Comparison of ENCODE assay signal across 15 cellular contexts in genomic region chr5:34927785-34928184, GRCh38. TPM values are rescaled to one million over a fixed set of nuclear protein-coding genes. Genes with fewer than 3 reads are reported as not detected.
DNase-seq lines count a peak whose midpoint lies in the region; ATAC-seq and TF ChIP-seq lines count a peak whose summit lies in the region.
"Had no signal": no experiment of that assay in that cellular context is flagged by ENCODE, and none has a peak within 500 bp of the region (broad histone marks: within the 10 kb centered on the region; RNA-seq: fewer than 3 reads in every experiment).

No MANE protein-coding gene starts in this region.

- peaks cover 16% of the 10 kb centered on the region in 2 donors for H3K36me3 ChIP-seq in thyroid gland

- TF ChIP-seq CTCF in RWPE1 (conservative IDR thresholded peaks at IDR 0.05; ENCODE audit: low read depth) (no peak), thyroid gland (IDR thresholded peaks at IDR 0.05) (no peak)

- CTCF ChIA-PET in RWPE1 (lab: Yijun Ruan, JAX) = no interaction called here
- CTCF ChIA-PET in activated CD8-positive, alpha-beta memory T cell treated with anti-CD3 and anti-CD28 coated beads, Interleukin-2, amount 10 ng/mL, durations not matched to agents 7 days and 5 days (lab: Charles Lee) = interaction anchor here (3.6 kb wide), 1 partner anchor 12 kb away, joined by 29 read pairs; the partner anchor contains the start of genes BRIX1 and RAD1

- no peak overlapping the region for H3K4me3 Mint-ChIP-seq in activated naive CD8-positive, alpha-beta T cell
- H3K4me3 Mint-ChIP-seq in activated naive CD8-positive, alpha-beta T cell treated with anti-CD3 and anti-CD28 coated beads for 36 hours = no peak overlapping the region
- H3K4me3 Mint-ChIP-seq in dendritic cell treated with granulocyte-macrophage colony-stimulating factor and Interleukin-4, amounts not matched to agents 40 ng/mL and 50 ng/mL, for 4 days = no peak overlapping the region
- no peak overlapping the region for H3K4me3 Mint-ChIP-seq in activated CD8-positive, alpha-beta memory T cell treated with anti-CD3 and anti-CD28 coated beads, Interleukin-2, amount 10 ng/mL, durations not matched to agents 7 days and 5 days
- H3K4me3 Mint-ChIP-seq: HFFc6 had no signal

- H3K4me1 ChIP-seq in thyroid gland = peaks cover 43 to 44% of the 10 kb centered on the region in 2 donors

- H3K4me3 ChIP-seq in thyroid gland (replicated peaks in 1 of 3) = no peak overlapping the region

- H3K9me3 Mint-ChIP-seq in activated naive CD8-positive, alpha-beta T cell (ENCODE audit: low read depth) = no peaks in the 10 kb centered on the region
- no peaks in the 10 kb centered on the region for H3K9me3 Mint-ChIP-seq in activated naive CD8-positive, alpha-beta T cell treated with anti-CD3 and anti-CD28 coated beads for 36 hours
- H3K9me3 Mint-ChIP-seq in dendritic cell treated with granulocyte-macrophage colony-stimulating factor and Interleukin-4, amounts not matched to agents 40 ng/mL and 50 ng/mL, for 4 days = no peaks in the 10 kb centered on the region
- no peaks in the 10 kb centered on the region for H3K9me3 Mint-ChIP-seq in activated CD8-positive, alpha-beta memory T cell treated with anti-CD3 and anti-CD28 coated beads, Interleukin-2, amount 10 ng/mL, durations not matched to agents 7 days and 5 days (ENCODE audit: low read depth)
- H3K9me3 Mint-ChIP-seq: HFFc6 had no signal

- no peaks in the 10 kb centered on the region for H3K27me3 Mint-ChIP-seq in activated naive CD8-positive, alpha-beta T cell
- no peaks in the 10 kb centered on the region for H3K27me3 Mint-ChIP-seq in activated naive CD8-positive, alpha-beta T cell treated with anti-CD3 and anti-CD28 coated beads for 36 hours
- H3K27me3 Mint-ChIP-seq in dendritic cell treated with granulocyte-macrophage colony-stimulating factor and Interleukin-4, amounts not matched to agents 40 ng/mL and 50 ng/mL, for 4 days = no peaks in the 10 kb centered on the region
- H3K27me3 Mint-ChIP-seq in activated CD8-positive, alpha-beta memory T cell treated with anti-CD3 and anti-CD28 coated beads, Interleukin-2, amount 10 ng/mL, durations not matched to agents 7 days and 5 days = no peaks in the 10 kb centered on the region

- H3K27ac Mint-ChIP-seq in activated naive CD8-positive, alpha-beta T cell = peak overlapping the region; percentile 22
- no peak overlapping the region for H3K27ac Mint-ChIP-seq in activated naive CD8-positive, alpha-beta T cell treated with anti-CD3 and anti-CD28 coated beads for 36 hours
- H3K27ac Mint-ChIP-seq in dendritic cell treated with granulocyte-macrophage colony-stimulating factor and Interleukin-4, amounts not matched to agents 40 ng/mL and 50 ng/mL, for 4 days = peak overlapping the region; percentile 28
- no peak overlapping the region for H3K27ac Mint-ChIP-seq in activated CD8-positive, alpha-beta memory T cell treated with anti-CD3 and anti-CD28 coated beads, Interleukin-2, amount 10 ng/mL, durations not matched to agents 7 days and 5 days
- H3K27ac Mint-ChIP-seq: HFFc6 had no signal

- H3K9me3 ChIP-seq in thyroid gland = no peaks in the 10 kb centered on the region
- H3K9me3 ChIP-seq: Caco-2 had no signal

- H3K4me1 Mint-ChIP-seq in activated naive CD8-positive, alpha-beta T cell (ENCODE audit: low read depth) = peaks cover 48% of the 10 kb centered on the region
- H3K4me1 Mint-ChIP-seq in activated naive CD8-positive, alpha-beta T cell treated with anti-CD3 and anti-CD28 coated beads for 36 hours = peaks cover 53% of the 10 kb centered on the region
- peaks cover 31% of the 10 kb centered on the region for H3K4me1 Mint-ChIP-seq in dendritic cell treated with granulocyte-macrophage colony-stimulating factor and Interleukin-4, amounts not matched to agents 40 ng/mL and 50 ng/mL, for 4 days (ENCODE audit: low read depth)
- peaks cover 46% of the 10 kb centered on the region for H3K4me1 Mint-ChIP-seq in activated CD8-positive, alpha-beta memory T cell treated with anti-CD3 and anti-CD28 coated beads, Interleukin-2, amount 10 ng/mL, durations not matched to agents 7 days and 5 days

- H3K36me3 Mint-ChIP-seq in activated naive CD8-positive, alpha-beta T cell = peaks cover 11% of the 10 kb centered on the region
- peaks cover 42% of the 10 kb centered on the region for H3K36me3 Mint-ChIP-seq in activated naive CD8-positive, alpha-beta T cell treated with anti-CD3 and anti-CD28 coated beads for 36 hours
- H3K36me3 Mint-ChIP-seq in dendritic cell treated with granulocyte-macrophage colony-stimulating factor and Interleukin-4, amounts not matched to agents 40 ng/mL and 50 ng/mL, for 4 days (ENCODE audit: low read depth) = peaks cover 52% of the 10 kb centered on the region
- peaks cover 35% of the 10 kb centered on the region for H3K36me3 Mint-ChIP-seq in activated CD8-positive, alpha-beta memory T cell treated with anti-CD3 and anti-CD28 coated beads, Interleukin-2, amount 10 ng/mL, durations not matched to agents 7 days and 5 days

- POLR2A ChIA-PET in RWPE1 (lab: Yijun Ruan, JAX; ENCODE audit: low non-redundant PET) = no interaction called here

- no peak for ATAC-seq in activated CD8-positive, alpha-beta memory T cell treated with anti-CD3 and anti-CD28 coated beads, Interleukin-2, amount 10 ng/mL, durations not matched to agents 7 days and 5 days
- no peak for ATAC-seq in left cardiac atrium

- DNase-seq in activated naive CD8-positive, alpha-beta T cell treated with anti-CD3 and anti-CD28 coated beads for 36 hours = no peak
- DNase-seq in RWPE1 (ENCODE audit: low spot score) (no peak), thyroid gland (no peak), NAMALWA (ENCODE audit: low spot score) (no peak), left cardiac atrium (no peak)
- DNase-seq in activated CD8-positive, alpha-beta memory T cell treated with anti-CD3 and anti-CD28 coated beads, Interleukin-2, amount 10 ng/mL, durations not matched to agents 7 days and 5 days = no peak
- DNase-seq: 8988T, Caco-2, HFFc6, MM.1S, NCI-H1105, NCI-H510A, NCI-H774 had no signal

- TF ChIP-seq POLR2A in thyroid gland (IDR thresholded peaks at IDR 0.05) = no peak

- no peaks in the 10 kb centered on the region for H3K27me3 ChIP-seq in thyroid gland

- 97 to 98% methylated on average over 5 of the region's 5 CpGs for WGBS in thyroid gland, 2 donors

- peak overlapping the region; percentile 35 for H3K27ac ChIP-seq in RWPE1
- peak overlapping the region; percentile 74 to 78 (median 74) for H3K27ac ChIP-seq in thyroid gland

- intact Hi-C loops in dendritic cell treated with granulocyte-macrophage colony-stimulating factor and Interleukin-4, amounts not matched to agents 40 ng/mL and 50 ng/mL, for 4 days (cut with micrococcal nuclease) = loop anchor here (10.0 kb wide), 1 partner anchor 1227 kb away; the partner anchor contains the start of genes LMBRD2 and SKP2
- intact Hi-C loops in thyroid gland (cut with DNase I) = no loop called here
- intact Hi-C loops in left cardiac atrium (cut with DNase I) = no loop called here

RNA-seq across cellular contexts. Expression of gene DNAJC21, which starts 1.6 kb away (rescaled TPM):
- 10 to 100 TPM; 51.4 to 52.4 TPM for total RNA-seq in activated naive CD8-positive, alpha-beta T cell treated with anti-CD3 and anti-CD28 coated beads for 36 hours
- total RNA-seq in thyroid gland (10 to 100 TPM; 33.5 to 68.1 (median 48.4) TPM), left cardiac atrium (10 to 100 TPM; 51.7 to 62.1 TPM)
- total RNA-seq in activated CD8-positive, alpha-beta memory T cell treated with anti-CD3 and anti-CD28 coated beads, Interleukin-2, amount 10 ng/mL, durations not matched to agents 7 days and 5 days = 10 to 100 TPM; 50.6 to 54.6 TPM

RNA-seq across cellular contexts. Expression of gene BRIX1, which starts 12.3 kb away (rescaled TPM):
- 100 to 1,000 TPM; 115 to 118 TPM for total RNA-seq in activated naive CD8-positive, alpha-beta T cell treated with anti-CD3 and anti-CD28 coated beads for 36 hours
- total RNA-seq in thyroid gland (10 to 100 TPM; 16.2 to 24.5 (median 20.8) TPM), left cardiac atrium (10 to 100 TPM; 13.4 to 22.6 TPM)
- 10 to 100 TPM; 42.2 to 58.0 TPM for total RNA-seq in activated CD8-positive, alpha-beta memory T cell treated with anti-CD3 and anti-CD28 coated beads, Interleukin-2, amount 10 ng/mL, durations not matched to agents 7 days and 5 days

RNA-seq across cellular contexts. Expression of gene RAD1, which starts 12.5 kb away (rescaled TPM):
- total RNA-seq in activated naive CD8-positive, alpha-beta T cell treated with anti-CD3 and anti-CD28 coated beads for 36 hours = 10 to 100 TPM; 54.8 to 55.8 TPM
- total RNA-seq in thyroid gland (10 to 100 TPM; 31.1 to 40.7 (median 37.5) TPM), left cardiac atrium (10 to 100 TPM; 23.6 to 27.3 TPM)
- 10 to 100 TPM; 33.2 to 37.7 TPM for total RNA-seq in activated CD8-positive, alpha-beta memory T cell treated with anti-CD3 and anti-CD28 coated beads, Interleukin-2, amount 10 ng/mL, durations not matched to agents 7 days and 5 days

Comparison
In these comparisons a context has a peak if more than half of its experiments do, and no peak if none do; other contexts are left out.
1. H3K27ac Mint-ChIP-seq: peak in activated naive CD8-positive, alpha-beta T cell (single experiment) and dendritic cell treated with granulocyte-macrophage colony-stimulating factor and Interleukin-4, amounts not matched to agents 40 ng/mL and 50 ng/mL, for 4 days (single experiment); none in activated naive CD8-positive, alpha-beta T cell treated with anti-CD3 and anti-CD28 coated beads for 36 hours (single experiment) and activated CD8-positive, alpha-beta memory T cell treated with anti-CD3 and anti-CD28 coated beads, Interleukin-2, amount 10 ng/mL, durations not matched to agents 7 days and 5 days (single experiment).